ENCODE assay signal across 28 cellular contexts in genomic region chr13:107516517-107516916, GRCh38.
"Had no signal": no experiment of that assay in that cellular context is flagged by ENCODE, and none has a peak within 500 bp of the region (broad histone marks: within the 10 kb centered on the region; RNA-seq: fewer than 3 reads in every experiment).

No MANE protein-coding gene starts in this region.

- H3K9ac ChIP-seq: neural progenitor cell, parathyroid adenoma had no signal

- ATAC-seq: left colon; left lung; natural killer cell; right lobe of liver; stimulated activated memory B cell treated with anti-CD40 and anti-IgM and Interleukin-4, amounts not matched to agents 10 μg/mL and 1 μg/mL and 100 μg/mL, for 72 hours; stimulated activated naive CD8-positive, alpha-beta T cell treated with anti-CD3 and anti-CD28 coated beads, Interleukin-15, amount 100 ng/mL, for 72 hours had no signal

- H2AFZ ChIP-seq: neural progenitor cell, parathyroid adenoma had no signal

- H3K36me3 ChIP-seq: left lung, neural progenitor cell, neutrophil, right atrium auricular region, right lobe of liver, thyroid gland, transverse colon, upper lobe of left lung, vagina had no signal

- H3K4me1 ChIP-seq: left lung, parathyroid adenoma, right atrium auricular region, right lobe of liver, testis, thyroid gland, transverse colon, upper lobe of left lung, vagina had no signal

- H3K27ac ChIP-seq: left lung, neural progenitor cell, neutrophil, parathyroid adenoma, right atrium auricular region, right lobe of liver, testis, thyroid gland, transverse colon, upper lobe of left lung, vagina had no signal

- H3K4me3 ChIP-seq: left lung, lung, neural progenitor cell, right atrium auricular region, right lobe of liver, smooth muscle cell, testis, thyroid gland, transverse colon, upper lobe of left lung, vagina had no signal

- H3K4me2 ChIP-seq: neural progenitor cell, smooth muscle cell had no signal

- H3K27me3 ChIP-seq: left lung, neural progenitor cell, neutrophil, right atrium auricular region, right lobe of liver, testis, thyroid gland, transverse colon, upper lobe of left lung, vagina had no signal

- DNase-seq: immature natural killer cell; kidney; left colon; left lung; mesendoderm; naive B cell; natural killer cell; nephron progenitor cell; occipital lobe; right lobe of liver; stimulated activated CD4-positive, alpha-beta T cell treated with anti-CD3 and anti-CD28 coated beads, Interleukin-1b, Interleukin-23, amount 100 ng/mL, for 48 hours; stimulated activated CD4-positive, alpha-beta T cell treated with anti-CD3 and anti-CD28 coated beads, Interleukin-2, amount 100 ng/mL, for 48 hours; stimulated activated CD4-positive, alpha-beta T cell treated with anti-CD3 and anti-CD28 coated beads, Interleukin-4, amount 100 ng/mL, for 4 hours; stimulated activated CD8-positive, alpha-beta memory T cell treated with anti-CD3 and anti-CD28 coated beads, Interleukin-4, amount 100 ng/mL, for 48 hours; stimulated activated naive CD4-positive, alpha-beta T cell treated with Interleukin-2 at 50 U/mL for 16 hours; stimulated activated naive CD8-positive, alpha-beta T cell treated with anti-CD3 and anti-CD28 coated beads, Interleukin-15, amount 100 ng/mL, for 72 hours; testis; thyroid gland; transverse colon; upper lobe of left lung had no signal

- H3K9me3 ChIP-seq: left lung, neutrophil, right atrium auricular region, right lobe of liver, testis, thyroid gland, transverse colon, upper lobe of left lung, vagina had no signal
